18 cellular contexts compared by ENCODE assay signal in genomic region chr3:125662675-125663074, GRCh38.
"Had no signal": no experiment of that assay in that cellular context is flagged by ENCODE, and none has a peak within 500 bp of the region (broad histone marks: within the 10 kb centered on the region; RNA-seq: fewer than 3 reads in every experiment).

No MANE protein-coding gene starts in this region.

- DNase-seq: esophagus squamous epithelium; glutamatergic neuron; left ventricle myocardium inferior; mesenchymal stem cell; midbrain; nucleus accumbens; ovary; right cardiac atrium; stimulated activated CD4-positive, alpha-beta T cell treated with anti-CD3 and anti-CD28 coated beads, Interleukin-4, amount 100 ng/mL, for 1 hour; stimulated activated CD8-positive, alpha-beta memory T cell treated with anti-CD3 and anti-CD28 coated beads, Interleukin-4, amount 100 ng/mL, for 48 hours; tibial artery; upper lobe of right lung had no signal

- H3K27me3 ChIP-seq: esophagus squamous epithelium, gastroesophageal sphincter, neural progenitor cell, ovary, tibial artery, upper lobe of right lung, vagina had no signal

- H3K27ac ChIP-seq: esophagus squamous epithelium, gastroesophageal sphincter, left ventricle myocardium inferior, neural progenitor cell, ovary, tibial artery, upper lobe of right lung, vagina had no signal

- H3K9me3 ChIP-seq: esophagus squamous epithelium, gastroesophageal sphincter, left ventricle myocardium inferior, ovary, tibial artery, upper lobe of right lung, vagina had no signal

- H3K36me3 ChIP-seq: esophagus squamous epithelium, gastroesophageal sphincter, left ventricle myocardium inferior, neural progenitor cell, ovary, tibial artery, upper lobe of right lung, vagina had no signal

- H3K4me1 ChIP-seq: esophagus squamous epithelium, gastroesophageal sphincter, left ventricle myocardium inferior, neural progenitor cell, tibial artery, upper lobe of right lung, vagina had no signal

- H3K4me3 ChIP-seq: esophagus squamous epithelium, gastroesophageal sphincter, left ventricle myocardium inferior, lung, neural progenitor cell, ovary, tibial artery, upper lobe of right lung, vagina had no signal

- ATAC-seq: gastroesophageal sphincter; natural killer cell treated with Interleukin-12 subunit alpha and Interleukin-12 subunit beta and Interleukin-15 and Interleukin-18, amount 100 ng/mL, for 72 hours; right cardiac atrium; stimulated activated effector memory CD8-positive, alpha-beta T cell treated with anti-CD3 and anti-CD28 coated beads, Interleukin-12 subunit alpha, Interleukin-12 subunit beta, amount 100 ng/mL, for 72 hours; upper lobe of right lung had no signal
